ENCODE assay signal across 1 cellular context in genomic region chr5:121038438-121038837, GRCh38.
A peak's percentile ranks its signal among the peaks of the same experiment; 100 is the strongest.
TF ChIP-seq lines count a peak whose summit lies in the region.

No MANE protein-coding gene starts in this region.

TF ChIP-seq in K562, 482 proteins besides CTCF, POLR2A, EP300 and RAD21 (continued from another document):
- no peak for TF ChIP-seq ARID3B (CRISPR knock-in tag; IDR thresholded peaks at IDR 0.05; ENCODE audit: borderline replicate concordance)
- peak; percentile 57 for TF ChIP-seq ARID1B (IDR thresholded peaks at IDR 0.05)
- no peak for TF ChIP-seq JUNB (CRISPR knock-in tag; conservative IDR thresholded peaks at IDR 0.05)
- TF ChIP-seq ELK3 (CRISPR knock-in tag; IDR thresholded peaks at IDR 0.05): no peak
- TF ChIP-seq PRDM10 (IDR thresholded peaks at IDR 0.05; ENCODE audit: partially characterized antibody): peak; percentile 78
- peak; percentile 55; the same call in 1 of the 2 replicates for TF ChIP-seq TAL1 (IDR thresholded peaks at IDR 0.05)
- TF ChIP-seq TEAD4 (IDR thresholded peaks at IDR 0.05; ENCODE audit: low read length): peak; percentile 63
- no peak for TF ChIP-seq TEAD4 (CRISPR knock-in tag; IDR thresholded peaks at IDR 0.05; ENCODE audit: borderline replicate concordance)
- 0 out of 2 replicates have a peak, but pooled peaks have one; percentile 10 for TF ChIP-seq CBFA2T2 (conservative IDR thresholded peaks at IDR 0.05)
- no peak for TF ChIP-seq CTCFL (IDR thresholded peaks at IDR 0.05; ENCODE audit: borderline replicate concordance, insufficient read depth, low read depth, low read length, poor library complexity, severe bottlenecking)
- peak; percentile 51 for TF ChIP-seq CBFA2T3 (IDR thresholded peaks at IDR 0.05)
